1 cellular context compared by ENCODE assay signal in the genomic region with DNA sequence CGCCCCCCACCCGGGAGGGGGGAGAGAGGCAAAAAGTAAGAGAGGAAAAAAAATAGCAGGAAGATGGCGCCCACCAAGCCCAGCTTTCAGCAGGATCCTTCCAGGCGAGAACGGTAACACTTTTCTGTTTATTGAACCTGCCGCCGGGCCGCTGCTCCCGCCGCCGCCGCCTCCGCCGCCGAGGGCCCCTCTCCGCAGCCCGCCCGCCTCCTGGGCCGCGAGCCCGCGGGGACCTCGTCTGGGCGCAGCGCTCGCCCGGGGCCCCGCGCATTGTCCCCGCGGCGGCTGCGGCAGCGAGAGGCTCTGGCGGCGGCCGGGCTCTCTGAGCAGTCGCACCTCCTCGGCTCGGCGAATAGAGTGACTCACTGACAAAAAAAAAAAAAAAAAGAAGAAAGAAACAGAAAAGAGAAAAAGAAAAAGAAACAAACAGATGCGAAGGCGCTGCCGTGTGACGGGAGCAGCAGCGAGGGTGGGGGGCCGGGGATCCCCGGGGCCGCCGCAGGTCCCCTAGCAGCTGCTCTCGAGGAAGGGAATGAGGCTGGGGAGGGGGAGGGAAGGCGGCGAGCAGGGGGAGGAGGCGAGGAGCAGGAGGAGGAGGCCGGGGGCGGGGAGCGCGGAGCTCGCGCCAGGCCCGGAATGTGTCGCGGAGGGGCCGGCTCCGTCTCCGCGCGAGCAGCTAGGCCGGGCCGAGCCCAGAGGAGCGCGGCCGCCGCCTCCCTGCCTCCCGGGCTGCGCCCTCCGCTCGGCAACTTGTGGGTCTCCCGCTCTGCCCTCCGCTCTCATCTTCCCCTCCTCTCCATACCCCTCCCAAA.
A peak's percentile ranks its signal among the peaks of the same experiment; 100 is the strongest.
TF ChIP-seq lines count a peak whose summit lies in the region.

No MANE protein-coding gene starts in this region.

TF ChIP-seq in HepG2, 621 proteins besides CTCF, POLR2A, EP300 and RAD21 (continued from another document and continues in another):
- TF ChIP-seq, protein P1, sequence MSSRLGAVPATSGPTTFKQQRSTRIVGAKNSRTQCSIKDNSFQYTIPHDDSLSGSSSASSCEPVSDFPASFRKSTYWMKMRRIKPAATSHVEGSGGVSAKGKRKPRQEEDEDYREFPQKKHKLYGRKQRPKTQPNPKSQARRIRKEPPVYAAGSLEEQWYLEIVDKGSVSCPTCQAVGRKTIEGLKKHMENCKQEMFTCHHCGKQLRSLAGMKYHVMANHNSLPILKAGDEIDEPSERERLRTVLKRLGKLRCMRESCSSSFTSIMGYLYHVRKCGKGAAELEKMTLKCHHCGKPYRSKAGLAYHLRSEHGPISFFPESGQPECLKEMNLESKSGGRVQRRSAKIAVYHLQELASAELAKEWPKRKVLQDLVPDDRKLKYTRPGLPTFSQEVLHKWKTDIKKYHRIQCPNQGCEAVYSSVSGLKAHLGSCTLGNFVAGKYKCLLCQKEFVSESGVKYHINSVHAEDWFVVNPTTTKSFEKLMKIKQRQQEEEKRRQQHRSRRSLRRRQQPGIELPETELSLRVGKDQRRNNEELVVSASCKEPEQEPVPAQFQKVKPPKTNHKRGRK (CRISPR knock-in tag; IDR thresholded peaks at IDR 0.05): no peak
- TF ChIP-seq ERF (CRISPR knock-in tag; IDR thresholded peaks at IDR 0.05) (no peak), ZNF768 (CRISPR knock-in tag; IDR thresholded peaks at IDR 0.05) (no peak), TEAD3 (CRISPR knock-in tag; optimal IDR thresholded peaks at IDR 0.05; ENCODE audit: borderline replicate concordance) (no peak), GABPB1 (CRISPR knock-in tag; IDR thresholded peaks at IDR 0.05) (peak; percentile 54; the same call in 1 of the 2 replicates), ZNF670 (CRISPR knock-in tag; IDR thresholded peaks at IDR 0.05; ENCODE audit: borderline replicate concordance) (no peak), ZNF235 (CRISPR knock-in tag; IDR thresholded peaks at IDR 0.05; ENCODE audit: borderline replicate concordance) (no peak), GTF2F1 (IDR thresholded peaks at IDR 0.05; ENCODE audit: low read length) (no peak), AGO2 (optimal IDR thresholded peaks at IDR 0.05; ENCODE audit: low read depth, low read length) (no peak), XBP1 (CRISPR knock-in tag; IDR thresholded peaks at IDR 0.05) (no peak), SALL1 (CRISPR knock-in tag; IDR thresholded peaks at IDR 0.05) (no peak), ZFP90 (CRISPR knock-in tag; IDR thresholded peaks at IDR 0.05; ENCODE audit: borderline replicate concordance) (no peak), SOX13 (IDR thresholded peaks at IDR 0.05) (no peak), SOX13 (CRISPR knock-in tag; conservative IDR thresholded peaks at IDR 0.05 in 1 of 2, IDR thresholded peaks at IDR 0.05 in 1 of 2) (0 out of 4 replicates have a peak, but pooled peaks of 1 of the 2 experiments have one; percentile 5), ISX (CRISPR knock-in tag; conservative IDR thresholded peaks at IDR 0.05) (no peak), ZNF772 (CRISPR knock-in tag; IDR thresholded peaks at IDR 0.05) (no peak), ZMYM3 (CRISPR knock-in tag; IDR thresholded peaks at IDR 0.05) (no peak), ZFP36L2 (CRISPR knock-in tag; IDR thresholded peaks at IDR 0.05) (no peak), SRF (IDR thresholded peaks at IDR 0.05; ENCODE audit: low read depth, low read length) (no peak), THYN1 (CRISPR knock-in tag; IDR thresholded peaks at IDR 0.05; ENCODE audit: borderline replicate concordance, low read depth) (no peak), ZNF598 (CRISPR knock-in tag; IDR thresholded peaks at IDR 0.05; ENCODE audit: borderline replicate concordance) (no peak), ZKSCAN1 (IDR thresholded peaks at IDR 0.05; ENCODE audit: low read length) (no peak), ZBTB7B (CRISPR knock-in tag; IDR thresholded peaks at IDR 0.05) (no peak), HNRNPLL (IDR thresholded peaks at IDR 0.05; ENCODE audit: low read depth, low read length, poor library complexity, severe bottlenecking) (peak; percentile 66), PHF20 (CRISPR knock-in tag; IDR thresholded peaks at IDR 0.05) (no peak), CBX1 (IDR thresholded peaks at IDR 0.05; ENCODE audit: low read depth) (no peak), FOXO1 (CRISPR knock-in tag; IDR thresholded peaks at IDR 0.05) (no peak), ZNF547 (CRISPR knock-in tag; IDR thresholded peaks at IDR 0.05) (0 out of 2 replicates have a peak, but pooled peaks have one; percentile 57), YEATS2 (CRISPR knock-in tag; IDR thresholded peaks at IDR 0.05; ENCODE audit: borderline replicate concordance) (no peak), PRPF4 (IDR thresholded peaks at IDR 0.05; ENCODE audit: low read depth, low read length, poor library complexity, severe bottlenecking) (no peak)
- TF ChIP-seq, protein P2, sequence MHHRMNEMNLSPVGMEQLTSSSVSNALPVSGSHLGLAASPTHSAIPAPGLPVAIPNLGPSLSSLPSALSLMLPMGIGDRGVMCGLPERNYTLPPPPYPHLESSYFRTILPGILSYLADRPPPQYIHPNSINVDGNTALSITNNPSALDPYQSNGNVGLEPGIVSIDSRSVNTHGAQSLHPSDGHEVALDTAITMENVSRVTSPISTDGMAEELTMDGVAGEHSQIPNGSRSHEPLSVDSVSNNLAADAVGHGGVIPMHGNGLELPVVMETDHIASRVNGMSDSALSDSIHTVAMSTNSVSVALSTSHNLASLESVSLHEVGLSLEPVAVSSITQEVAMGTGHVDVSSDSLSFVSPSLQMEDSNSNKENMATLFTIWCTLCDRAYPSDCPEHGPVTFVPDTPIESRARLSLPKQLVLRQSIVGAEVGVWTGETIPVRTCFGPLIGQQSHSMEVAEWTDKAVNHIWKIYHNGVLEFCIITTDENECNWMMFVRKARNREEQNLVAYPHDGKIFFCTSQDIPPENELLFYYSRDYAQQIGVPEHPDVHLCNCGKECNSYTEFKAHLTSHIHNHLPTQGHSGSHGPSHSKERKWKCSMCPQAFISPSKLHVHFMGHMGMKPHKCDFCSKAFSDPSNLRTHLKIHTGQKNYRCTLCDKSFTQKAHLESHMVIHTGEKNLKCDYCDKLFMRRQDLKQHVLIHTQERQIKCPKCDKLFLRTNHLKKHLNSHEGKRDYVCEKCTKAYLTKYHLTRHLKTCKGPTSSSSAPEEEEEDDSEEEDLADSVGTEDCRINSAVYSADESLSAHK (CRISPR knock-in tag; IDR thresholded peaks at IDR 0.05; ENCODE audit: borderline replicate concordance): no peak
- TF ChIP-seq, protein P3, sequence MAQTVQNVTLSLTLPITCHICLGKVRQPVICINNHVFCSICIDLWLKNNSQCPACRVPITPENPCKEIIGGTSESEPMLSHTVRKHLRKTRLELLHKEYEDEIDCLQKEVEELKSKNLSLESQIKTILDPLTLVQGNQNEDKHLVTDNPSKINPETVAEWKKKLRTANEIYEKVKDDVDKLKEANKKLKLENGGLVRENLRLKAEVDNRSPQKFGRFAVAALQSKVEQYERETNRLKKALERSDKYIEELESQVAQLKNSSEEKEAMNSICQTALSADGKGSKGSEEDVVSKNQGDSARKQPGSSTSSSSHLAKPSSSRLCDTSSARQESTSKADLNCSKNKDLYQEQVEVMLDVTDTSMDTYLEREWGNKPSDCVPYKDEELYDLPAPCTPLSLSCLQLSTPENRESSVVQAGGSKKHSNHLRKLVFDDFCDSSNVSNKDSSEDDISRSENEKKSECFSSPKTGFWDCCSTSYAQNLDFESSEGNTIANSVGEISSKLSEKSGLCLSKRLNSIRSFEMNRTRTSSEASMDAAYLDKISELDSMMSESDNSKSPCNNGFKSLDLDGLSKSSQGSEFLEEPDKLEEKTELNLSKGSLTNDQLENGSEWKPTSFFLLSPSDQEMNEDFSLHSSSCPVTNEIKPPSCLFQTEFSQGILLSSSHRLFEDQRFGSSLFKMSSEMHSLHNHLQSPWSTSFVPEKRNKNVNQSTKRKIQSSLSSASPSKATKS (CRISPR knock-in tag; IDR thresholded peaks at IDR 0.05): no peak
- TF ChIP-seq, protein P4, sequence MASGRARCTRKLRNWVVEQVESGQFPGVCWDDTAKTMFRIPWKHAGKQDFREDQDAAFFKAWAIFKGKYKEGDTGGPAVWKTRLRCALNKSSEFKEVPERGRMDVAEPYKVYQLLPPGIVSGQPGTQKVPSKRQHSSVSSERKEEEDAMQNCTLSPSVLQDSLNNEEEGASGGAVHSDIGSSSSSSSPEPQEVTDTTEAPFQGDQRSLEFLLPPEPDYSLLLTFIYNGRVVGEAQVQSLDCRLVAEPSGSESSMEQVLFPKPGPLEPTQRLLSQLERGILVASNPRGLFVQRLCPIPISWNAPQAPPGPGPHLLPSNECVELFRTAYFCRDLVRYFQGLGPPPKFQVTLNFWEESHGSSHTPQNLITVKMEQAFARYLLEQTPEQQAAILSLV (CRISPR knock-in tag; IDR thresholded peaks at IDR 0.05; ENCODE audit: borderline replicate concordance): no peak
- TF ChIP-seq, protein P5, sequence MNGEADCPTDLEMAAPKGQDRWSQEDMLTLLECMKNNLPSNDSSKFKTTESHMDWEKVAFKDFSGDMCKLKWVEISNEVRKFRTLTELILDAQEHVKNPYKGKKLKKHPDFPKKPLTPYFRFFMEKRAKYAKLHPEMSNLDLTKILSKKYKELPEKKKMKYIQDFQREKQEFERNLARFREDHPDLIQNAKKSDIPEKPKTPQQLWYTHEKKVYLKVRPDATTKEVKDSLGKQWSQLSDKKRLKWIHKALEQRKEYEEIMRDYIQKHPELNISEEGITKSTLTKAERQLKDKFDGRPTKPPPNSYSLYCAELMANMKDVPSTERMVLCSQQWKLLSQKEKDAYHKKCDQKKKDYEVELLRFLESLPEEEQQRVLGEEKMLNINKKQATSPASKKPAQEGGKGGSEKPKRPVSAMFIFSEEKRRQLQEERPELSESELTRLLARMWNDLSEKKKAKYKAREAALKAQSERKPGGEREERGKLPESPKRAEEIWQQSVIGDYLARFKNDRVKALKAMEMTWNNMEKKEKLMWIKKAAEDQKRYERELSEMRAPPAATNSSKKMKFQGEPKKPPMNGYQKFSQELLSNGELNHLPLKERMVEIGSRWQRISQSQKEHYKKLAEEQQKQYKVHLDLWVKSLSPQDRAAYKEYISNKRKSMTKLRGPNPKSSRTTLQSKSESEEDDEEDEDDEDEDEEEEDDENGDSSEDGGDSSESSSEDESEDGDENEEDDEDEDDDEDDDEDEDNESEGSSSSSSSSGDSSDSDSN (CRISPR knock-in tag; IDR thresholded peaks at IDR 0.05): peak; percentile 78; the same call in 1 of the 2 replicates
- TF ChIP-seq, protein P6, sequence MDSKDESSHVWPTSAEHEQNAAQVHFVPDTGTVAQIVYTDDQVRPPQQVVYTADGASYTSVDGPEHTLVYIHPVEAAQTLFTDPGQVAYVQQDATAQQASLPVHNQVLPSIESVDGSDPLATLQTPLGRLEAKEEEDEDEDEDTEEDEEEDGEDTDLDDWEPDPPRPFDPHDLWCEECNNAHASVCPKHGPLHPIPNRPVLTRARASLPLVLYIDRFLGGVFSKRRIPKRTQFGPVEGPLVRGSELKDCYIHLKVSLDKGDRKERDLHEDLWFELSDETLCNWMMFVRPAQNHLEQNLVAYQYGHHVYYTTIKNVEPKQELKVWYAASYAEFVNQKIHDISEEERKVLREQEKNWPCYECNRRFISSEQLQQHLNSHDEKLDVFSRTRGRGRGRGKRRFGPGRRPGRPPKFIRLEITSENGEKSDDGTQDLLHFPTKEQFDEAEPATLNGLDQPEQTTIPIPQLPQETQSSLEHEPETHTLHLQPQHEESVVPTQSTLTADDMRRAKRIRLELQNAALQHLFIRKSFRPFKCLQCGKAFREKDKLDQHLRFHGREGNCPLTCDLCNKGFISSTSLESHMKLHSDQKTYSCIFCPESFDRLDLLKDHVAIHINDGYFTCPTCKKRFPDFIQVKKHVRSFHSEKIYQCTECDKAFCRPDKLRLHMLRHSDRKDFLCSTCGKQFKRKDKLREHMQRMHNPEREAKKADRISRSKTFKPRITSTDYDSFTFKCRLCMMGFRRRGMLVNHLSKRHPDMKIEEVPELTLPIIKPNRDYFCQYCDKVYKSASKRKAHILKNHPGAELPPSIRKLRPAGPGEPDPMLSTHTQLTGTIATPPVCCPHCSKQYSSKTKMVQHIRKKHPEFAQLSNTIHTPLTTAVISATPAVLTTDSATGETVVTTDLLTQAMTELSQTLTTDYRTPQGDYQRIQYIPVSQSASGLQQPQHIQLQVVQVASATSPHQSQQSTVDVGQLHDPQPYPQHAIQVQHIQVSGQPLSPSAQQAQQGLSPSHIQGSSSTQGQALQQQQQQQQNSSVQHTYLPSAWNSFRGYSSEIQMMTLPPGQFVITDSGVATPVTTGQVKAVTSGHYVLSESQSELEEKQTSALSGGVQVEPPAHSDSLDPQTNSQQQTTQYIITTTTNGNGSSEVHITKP (CRISPR knock-in tag; IDR thresholded peaks at IDR 0.05; ENCODE audit: low read depth): no peak
- TF ChIP-seq, protein P7, sequence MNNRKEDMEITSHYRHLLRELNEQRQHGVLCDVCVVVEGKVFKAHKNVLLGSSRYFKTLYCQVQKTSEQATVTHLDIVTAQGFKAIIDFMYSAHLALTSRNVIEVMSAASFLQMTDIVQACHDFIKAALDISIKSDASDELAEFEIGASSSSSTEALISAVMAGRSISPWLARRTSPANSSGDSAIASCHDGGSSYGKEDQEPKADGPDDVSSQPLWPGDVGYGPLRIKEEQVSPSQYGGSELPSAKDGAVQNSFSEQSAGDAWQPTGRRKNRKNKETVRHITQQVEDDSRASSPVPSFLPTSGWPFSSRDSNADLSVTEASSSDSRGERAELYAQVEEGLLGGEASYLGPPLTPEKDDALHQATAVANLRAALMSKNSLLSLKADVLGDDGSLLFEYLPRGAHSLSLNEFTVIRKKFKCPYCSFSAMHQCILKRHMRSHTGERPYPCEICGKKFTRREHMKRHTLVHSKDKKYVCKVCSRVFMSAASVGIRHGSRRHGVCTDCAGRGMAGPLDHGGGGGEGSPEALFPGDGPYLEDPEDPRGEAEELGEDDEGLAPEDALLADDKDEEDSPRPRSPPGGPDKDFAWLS (CRISPR knock-in tag; IDR thresholded peaks at IDR 0.05; ENCODE audit: borderline replicate concordance): no peak
- TF ChIP-seq, protein P8, sequence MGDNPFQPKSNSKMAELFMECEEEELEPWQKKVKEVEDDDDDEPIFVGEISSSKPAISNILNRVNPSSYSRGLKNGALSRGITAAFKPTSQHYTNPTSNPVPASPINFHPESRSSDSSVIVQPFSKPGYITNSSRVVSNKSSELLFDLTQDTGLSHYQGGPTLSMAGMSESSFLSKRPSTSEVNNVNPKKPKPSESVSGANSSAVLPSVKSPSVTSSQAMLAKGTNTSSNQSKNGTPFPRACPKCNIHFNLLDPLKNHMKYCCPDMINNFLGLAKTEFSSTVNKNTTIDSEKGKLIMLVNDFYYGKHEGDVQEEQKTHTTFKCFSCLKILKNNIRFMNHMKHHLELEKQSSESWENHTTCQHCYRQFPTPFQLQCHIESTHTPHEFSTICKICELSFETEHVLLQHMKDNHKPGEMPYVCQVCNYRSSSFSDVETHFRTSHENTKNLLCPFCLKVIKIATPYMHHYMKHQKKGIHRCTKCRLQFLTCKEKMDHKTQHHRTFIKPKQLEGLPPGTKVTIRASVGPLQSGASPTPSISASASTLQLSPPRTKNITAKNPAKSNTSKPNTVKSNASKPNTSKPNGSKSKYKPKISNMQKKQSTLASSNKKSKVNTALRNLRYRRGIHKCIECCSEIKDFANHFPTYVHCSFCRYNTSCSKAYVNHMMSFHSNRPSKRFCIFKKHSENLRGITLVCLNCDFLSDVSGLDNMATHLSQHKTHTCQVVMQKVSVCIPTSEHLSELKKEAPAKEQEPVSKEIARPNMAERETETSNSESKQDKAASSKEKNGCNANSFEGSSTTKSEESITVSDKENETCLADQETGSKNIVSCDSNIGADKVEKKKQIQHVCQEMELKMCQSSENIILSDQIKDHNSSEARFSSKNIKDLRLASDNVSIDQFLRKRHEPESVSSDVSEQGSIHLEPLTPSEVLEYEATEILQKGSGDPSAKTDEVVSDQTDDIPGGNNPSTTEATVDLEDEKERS (CRISPR knock-in tag; IDR thresholded peaks at IDR 0.05): no peak
- TF ChIP-seq, protein P9, sequence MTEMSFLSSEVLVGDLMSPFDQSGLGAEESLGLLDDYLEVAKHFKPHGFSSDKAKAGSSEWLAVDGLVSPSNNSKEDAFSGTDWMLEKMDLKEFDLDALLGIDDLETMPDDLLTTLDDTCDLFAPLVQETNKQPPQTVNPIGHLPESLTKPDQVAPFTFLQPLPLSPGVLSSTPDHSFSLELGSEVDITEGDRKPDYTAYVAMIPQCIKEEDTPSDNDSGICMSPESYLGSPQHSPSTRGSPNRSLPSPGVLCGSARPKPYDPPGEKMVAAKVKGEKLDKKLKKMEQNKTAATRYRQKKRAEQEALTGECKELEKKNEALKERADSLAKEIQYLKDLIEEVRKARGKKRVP (CRISPR knock-in tag; IDR thresholded peaks at IDR 0.05): no peak
